ENCODE assay signal across 8 cellular contexts in genomic region chr7:73318656-73319204, GRCh38. TPM values are rescaled to one million over a fixed set of nuclear protein-coding genes. Genes with fewer than 3 reads are reported as not detected.
"Had no signal": no experiment of that assay in that cellular context is flagged by ENCODE, and none has a peak within 500 bp of the region (broad histone marks: within the 10 kb centered on the region; RNA-seq: fewer than 3 reads in every experiment).

No MANE protein-coding gene starts in this region.

RNA-seq across cellular contexts. Expression of gene TRIM50, which starts 9.2 kb away (rescaled TPM):
- total RNA-seq: HT1080, LHCN-M2, MCF 10A, PC-9, SJSA1 had no signal
- polyA plus RNA-seq: IgD-negative memory B cell had no signal

RNA-seq across cellular contexts. Expression of gene FKBP6, which starts 9.2 kb away (rescaled TPM):
- total RNA-seq: HT1080, LHCN-M2, MCF 10A, OCI-LY7, PC-9, Right ventricle myocardium superior, SJSA1 had no signal
- polyA plus RNA-seq: IgD-negative memory B cell had no signal
